9 cellular contexts compared by ENCODE assay signal in genomic region chr2:54634012-54634411, GRCh38.
DNase-seq lines count a peak whose midpoint lies in the region; ATAC-seq and TF ChIP-seq lines count a peak whose summit lies in the region.
"Had no signal": no experiment of that assay in that cellular context is flagged by ENCODE, and none has a peak within 500 bp of the region (broad histone marks: within the 10 kb centered on the region; RNA-seq: fewer than 3 reads in every experiment).

No MANE protein-coding gene starts in this region.

- H3K4me3 Mint-ChIP-seq in CD4-positive, alpha-beta memory T cell: peak overlapping the region in 4 of 8 donors; percentile 8 to 39 (median 19)
- no peak overlapping the region for H3K4me3 Mint-ChIP-seq in Caco-2 (ENCODE audit: unreplicated experiment)

- no peaks in the 10 kb centered on the region for H3K27me3 Mint-ChIP-seq in CD4-positive, alpha-beta memory T cell
- H3K27me3 Mint-ChIP-seq in Caco-2 (ENCODE audit: insufficient read depth, unreplicated experiment): no peaks in the 10 kb centered on the region

- H3K36me3 Mint-ChIP-seq in CD4-positive, alpha-beta memory T cell: peaks cover 63 to 90% of the 10 kb centered on the region in 2 donors
- peaks cover 96% of the 10 kb centered on the region for H3K36me3 Mint-ChIP-seq in Caco-2 (ENCODE audit: insufficient read depth, unreplicated experiment)

- no TSS peak for BruUV-seq in Caco-2 (replicated peaks; lab: Mats Ljungman, UMichigan)

- ATAC-seq in psoas muscle (no peak), GM21723 (IDR thresholded peaks at IDR 0.05; ENCODE audit: unreplicated experiment) (no peak)

- CTCF ChIA-PET in CD4-positive, alpha-beta memory T cell (lab: Charles Lee; ENCODE audit: partially characterized antibody): interaction anchor here (0.5 to 1.6 kb wide), 6 partner anchors 22 to 111 kb away, joined by 3 to 11 read pairs (median 4); no protein-coding TSS in a partner anchor
- CTCF ChIA-PET in Caco-2 (lab: Charles Lee): no interaction called here

- peak overlapping the region; percentile 80 for H3K4me2 ChIP-seq in MM.1S (ENCODE audit: low read depth, low read length)

- H3F3A ChIP-seq in MM.1S (ENCODE audit: insufficient read depth, low read length): peaks cover 43% of the 10 kb centered on the region

- DNase-seq in CD4-positive, alpha-beta memory T cell: no peak
- DNase-seq in MM.1S (no peak), dorsolateral prefrontal cortex (no peak), psoas muscle (no peak), Caco-2 (no peak), pons (ENCODE audit: low spot score) (no peak), MG63 (no peak)
- DNase-seq: activated CD8-positive, alpha-beta memory T cell treated with anti-CD3 and anti-CD28 coated beads for 24 hours had no signal

- no peak overlapping the region for H2AFZ ChIP-seq in MM.1S (ENCODE audit: low read length)

- peaks cover 19 to 45% (median 24%) of the 10 kb centered on the region in 4 donors for H3K4me1 Mint-ChIP-seq in CD4-positive, alpha-beta memory T cell
- H3K4me1 Mint-ChIP-seq in Caco-2 (ENCODE audit: low read depth, unreplicated experiment): peaks cover 40% of the 10 kb centered on the region

- peak overlapping the region; percentile 45 for H3K9ac ChIP-seq in MM.1S (ENCODE audit: low read length)

- H3K9me3 Mint-ChIP-seq in CD4-positive, alpha-beta memory T cell: no peaks in the 10 kb centered on the region
- no peaks in the 10 kb centered on the region for H3K9me3 Mint-ChIP-seq in Caco-2 (ENCODE audit: unreplicated experiment)

- no peaks in the 10 kb centered on the region for H3K9me2 ChIP-seq in MM.1S (replicated peaks; ENCODE audit: insufficient read depth, low read length)

- peaks cover 60% of the 10 kb centered on the region for H3K36me3 ChIP-seq in CD4-positive, alpha-beta memory T cell (ENCODE audit: insufficient read depth, low read length)
- H3K36me3 ChIP-seq in MM.1S (replicated peaks; ENCODE audit: insufficient read depth, low read length) (peaks cover 39% of the 10 kb centered on the region), psoas muscle (ENCODE audit: insufficient read depth in 1 of 2, low read depth in 1 of 2) (peaks cover 5 to 78% of the 10 kb centered on the region in 2 donors), Caco-2 (ENCODE audit: control insufficient read depth, insufficient read depth, low read length) (peaks cover 22% of the 10 kb centered on the region), MG63 (peaks cover 93% of the 10 kb centered on the region)

- no peak overlapping the region for H3K27ac ChIP-seq in CD4-positive, alpha-beta memory T cell (ENCODE audit: low read depth, low read length)
- H3K27ac ChIP-seq in MM.1S (ENCODE audit: low read length): peak overlapping the region; percentile 91
- H3K27ac ChIP-seq in dorsolateral prefrontal cortex: peak overlapping the region in 57 of 59 donors; percentile 3 to 87 (median 73)
- peak overlapping the region; percentile 70 for H3K27ac ChIP-seq in psoas muscle

- 38 to 48% (median 41%) methylated on average over 3 of the region's 3 CpGs for WGBS in psoas muscle, 3 donors

- intact Hi-C loops in CD4-positive, alpha-beta memory T cell (cut with micrococcal nuclease): loop anchor here (2.0 to 5.0 kb wide), 3 partner anchors 59 to 111 kb away; no protein-coding TSS in a partner anchor
- intact Hi-C loops in dorsolateral prefrontal cortex (cut with DNase I) (no loop called here), psoas muscle (cut with DNase I) (no loop called here), Caco-2 (cut with micrococcal nuclease; ENCODE audit: unreplicated experiment) (no loop called here)

- no peaks in the 10 kb centered on the region for H3K9me3 ChIP-seq in CD4-positive, alpha-beta memory T cell (ENCODE audit: control insufficient read depth in 1 of 2, low read length in 2 of 2)
- H3K9me3 ChIP-seq in MM.1S (replicated peaks; ENCODE audit: insufficient read depth, low read length): no peaks in the 10 kb centered on the region
- H3K9me3 ChIP-seq in psoas muscle: no peaks in the 10 kb centered on the region
- no peaks in the 10 kb centered on the region for H3K9me3 ChIP-seq in Caco-2
- H3K9me3 ChIP-seq in MG63: no peaks in the 10 kb centered on the region

- TF ChIP-seq CTCF in MM.1S (IDR thresholded peaks at IDR 0.05; ENCODE audit: low read length) (no peak), dorsolateral prefrontal cortex (IDR thresholded peaks at IDR 0.05 in 54 of 56, conservative IDR thresholded peaks at IDR 0.05 in 2 of 56; ENCODE audit: low read depth in 1 of 56, partially characterized antibody in 56 of 56) (no peak), psoas muscle (IDR thresholded peaks at IDR 0.05) (no peak), Caco-2 (IDR thresholded peaks at IDR 0.05; ENCODE audit: insufficient read depth in 1 of 2, low read depth in 1 of 2, low read length in 1 of 2, severe bottlenecking in 1 of 2, unreplicated experiment in 1 of 2) (no peak)

- H3K4me3 ChIP-seq in CD4-positive, alpha-beta memory T cell (ENCODE audit: low read length in 2 of 2): no peak overlapping the region
- H3K4me3 ChIP-seq in MM.1S (ENCODE audit: low read length) (peak overlapping the region; percentile 26; the same call in 1 of the 2 replicates), dorsolateral prefrontal cortex (peak overlapping the region in 2 of 59 donors; percentile 1 to 7), psoas muscle (no peak overlapping the region), Caco-2 (ENCODE audit: low read depth, low read length) (no peak overlapping the region), MG63 (no peak overlapping the region)

- POLR2A ChIA-PET in CD4-positive, alpha-beta memory T cell (lab: Charles Lee; ENCODE audit: partially characterized antibody): interaction anchor here (1.6 to 1.9 kb wide), 2 partner anchors 59 to 75 kb away, joined by 7 to 10 read pairs; no protein-coding TSS in a partner anchor
- POLR2A ChIA-PET in Caco-2 (lab: Charles Lee): no interaction called here

- no peaks in the 10 kb centered on the region for H4K20me1 ChIP-seq in MM.1S (ENCODE audit: insufficient read depth, low read length)

- H3K27me3 ChIP-seq in CD4-positive, alpha-beta memory T cell (ENCODE audit: insufficient read depth, low read length): no peaks in the 10 kb centered on the region
- H3K27me3 ChIP-seq in MM.1S (replicated peaks; ENCODE audit: insufficient read depth, low read length) (no peaks in the 10 kb centered on the region), dorsolateral prefrontal cortex (no peaks in the 10 kb centered on the region), psoas muscle (ENCODE audit: insufficient read depth in 3 of 3, low read length in 2 of 3) (no peaks in the 10 kb centered on the region), Caco-2 (replicated peaks; ENCODE audit: control insufficient read depth, insufficient read depth, low read length) (no peaks in the 10 kb centered on the region), MG63 (no peaks in the 10 kb centered on the region)

- H3K79me2 ChIP-seq in MM.1S (ENCODE audit: low read length): peaks cover 82% of the 10 kb centered on the region

- peak overlapping the region in 6 of 7 donors; percentile 59 to 88 (median 76) for H3K27ac Mint-ChIP-seq in CD4-positive, alpha-beta memory T cell
- H3K27ac Mint-ChIP-seq in Caco-2 (ENCODE audit: unreplicated experiment): no peak overlapping the region

- peaks cover 14% of the 10 kb centered on the region for H3K4me1 ChIP-seq in CD4-positive, alpha-beta memory T cell (ENCODE audit: insufficient read depth, low read length)
- peaks cover 72% of the 10 kb centered on the region for H3K4me1 ChIP-seq in MM.1S (ENCODE audit: low read length)
- peaks cover 38% of the 10 kb centered on the region for H3K4me1 ChIP-seq in psoas muscle
- peaks cover 13% of the 10 kb centered on the region for H3K4me1 ChIP-seq in Caco-2
